In the genomic region with DNA sequence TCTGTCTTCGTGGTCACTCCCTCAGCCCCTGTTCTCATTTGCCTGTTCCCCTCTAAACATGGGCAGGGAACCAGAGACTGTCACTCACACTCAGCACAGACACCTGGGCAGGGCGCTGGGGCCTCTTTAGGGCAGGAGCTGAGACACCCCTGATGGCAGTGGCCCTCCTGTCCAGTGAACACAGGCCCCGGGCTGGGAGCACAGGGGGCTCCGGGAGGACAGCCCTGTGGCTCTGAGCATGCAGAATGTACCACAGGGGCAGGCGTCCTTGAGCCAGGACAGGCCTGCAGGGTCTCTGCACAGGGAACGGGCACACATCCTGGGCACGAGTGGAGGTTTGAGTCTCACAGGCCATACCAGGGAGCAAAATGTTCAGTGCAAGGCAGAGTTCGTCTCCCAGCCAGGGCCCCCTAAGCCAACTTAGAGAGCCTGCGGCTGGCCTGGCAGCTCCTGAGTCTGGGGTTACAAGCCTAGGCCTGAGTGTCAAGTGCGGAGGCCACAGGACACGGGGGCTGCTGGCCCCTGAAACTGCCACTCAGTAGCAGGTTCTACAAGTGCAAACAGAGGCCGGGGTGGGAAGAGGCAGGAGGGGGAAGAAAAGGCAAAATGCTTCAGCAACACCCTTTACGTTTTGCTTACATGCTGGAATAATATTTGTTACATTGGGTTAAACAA, we compare ENCODE assay signal across 20 cellular contexts.
"Had no signal": no experiment of that assay in that cellular context is flagged by ENCODE, and none has a peak within 500 bp of the region (broad histone marks: within the 10 kb centered on the region; RNA-seq: fewer than 3 reads in every experiment).

No MANE protein-coding gene starts in this region.

- H3K36me3 Mint-ChIP-seq: activated naive CD4-positive, alpha-beta T cell treated with anti-CD3 and anti-CD28 coated beads, Interleukin-2, amount 50 U/mL, for 24 hours had no signal

- H3K4me3 ChIP-seq: ascending aorta, body of pancreas, SK-N-MC had no signal

- H3K9me3 ChIP-seq: ascending aorta, body of pancreas had no signal

- DNase-seq: activated CD4-positive, alpha-beta T cell treated with anti-CD3 and anti-CD28 coated beads for 4 hours; activated CD8-positive, alpha-beta memory T cell treated with anti-CD3 and anti-CD28 coated beads, Interleukin-2, amount 50 U/mL, for 48 hours; activated CD8-positive, alpha-beta T cell treated with anti-CD3 and anti-CD28 coated beads, Interleukin-2, amount 10 ng/mL, durations not matched to agents 7 days and 5 days; activated naive CD4-positive, alpha-beta T cell; activated T-cell treated with anti-CD3 and anti-CD28 coated beads, Interleukin-2, amount 50 U/mL, for 1 hour; body of pancreas; MM.1S; NCI-H1105; NCI-H1436; NCI-H1694 treated with DMSO at 0.1 percent for 48 hours; NCI-H2081; NCI-H510A treated with DMSO at 0.1 percent for 48 hours; NCI-H69; NK-92 treated with Interleukin-12 subunit alpha and Interleukin-12 subunit beta, amount 100 ng/mL, for 24 hours; PC-3; T-helper 1 cell had no signal

- H3K4me3 Mint-ChIP-seq: activated CD8-positive, alpha-beta T cell treated with anti-CD3 and anti-CD28 coated beads, Interleukin-2, amount 10 ng/mL, durations not matched to agents 7 days and 5 days; activated naive CD4-positive, alpha-beta T cell treated with anti-CD3 and anti-CD28 coated beads, Interleukin-2, amount 50 U/mL, for 24 hours had no signal

- H3K27me3 ChIP-seq: ascending aorta, body of pancreas had no signal

- H3K36me3 ChIP-seq: ascending aorta had no signal

- H3K27ac Mint-ChIP-seq: activated CD8-positive, alpha-beta T cell treated with anti-CD3 and anti-CD28 coated beads, Interleukin-2, amount 10 ng/mL, durations not matched to agents 7 days and 5 days; activated naive CD4-positive, alpha-beta T cell treated with anti-CD3 and anti-CD28 coated beads, Interleukin-2, amount 50 U/mL, for 24 hours had no signal

- ATAC-seq: activated CD4-positive, CD25-positive, alpha-beta regulatory T cell treated with anti-CD3 and anti-CD28 coated beads, Interleukin-2, amount 50 U/mL, for 24 hours; activated CD8-positive, alpha-beta T cell treated with anti-CD3 and anti-CD28 coated beads, Interleukin-2, amount 10 ng/mL, durations not matched to agents 7 days and 5 days; body of pancreas; PC-3 had no signal

- H3K9me3 Mint-ChIP-seq: activated naive CD4-positive, alpha-beta T cell treated with anti-CD3 and anti-CD28 coated beads, Interleukin-2, amount 50 U/mL, for 24 hours had no signal

- H3K27ac ChIP-seq: ascending aorta, body of pancreas, SK-N-MC had no signal
